11 cellular contexts compared by ENCODE assay signal in genomic region chr12:43278268-43278832, GRCh38.
DNase-seq lines count a peak whose midpoint lies in the region; ATAC-seq and TF ChIP-seq lines count a peak whose summit lies in the region.
"Had no signal": no experiment of that assay in that cellular context is flagged by ENCODE, and none has a peak within 500 bp of the region (broad histone marks: within the 10 kb centered on the region; RNA-seq: fewer than 3 reads in every experiment).

No MANE protein-coding gene starts in this region.

- peak; percentile 97 for ATAC-seq in GM18505 (IDR thresholded peaks at IDR 0.05; ENCODE audit: unreplicated experiment)
- ATAC-seq in GM21390 (IDR thresholded peaks at IDR 0.05; ENCODE audit: unreplicated experiment): peak; percentile 92
- ATAC-seq in HG03103 (IDR thresholded peaks at IDR 0.05; ENCODE audit: low read depth, unreplicated experiment): peak; percentile 91
- ATAC-seq in PC-3: peak; percentile 12

- DNase-seq in PC-3: peak; percentile 49
- DNase-seq in pons (ENCODE audit: low spot score): no peak
- no peak for DNase-seq in NCI-H345 (lab: John Stamatoyannopoulos, UW)
- DNase-seq in hippocampal formation (lab: John Stamatoyannopoulos, UW): no peak
- DNase-seq in cardiac septum (ENCODE audit: low spot score): no peak
- DNase-seq: NCI-H510A, upper lobe of left lung had no signal

- H3K27me3 ChIP-seq in PC-3 (ENCODE audit: low read length): no peaks in the 10 kb centered on the region
- H3K27me3 ChIP-seq: upper lobe of left lung had no signal

- peaks cover 4% of the 10 kb centered on the region for H3F3A ChIP-seq in PC-3 (ENCODE audit: low read length, unreplicated experiment)

- no peaks in the 10 kb centered on the region for H3K36me3 ChIP-seq in PC-3 (ENCODE audit: low read depth, low read length)
- H3K36me3 ChIP-seq: upper lobe of left lung had no signal

- H3K4me1 ChIP-seq in PC-3 (ENCODE audit: insufficient read depth, low read length): peaks cover 34% of the 10 kb centered on the region

- peak overlapping the region; percentile 25 for H2AFZ ChIP-seq in PC-3 (ENCODE audit: low read length)

- H3K9me2 ChIP-seq in PC-3 (replicated peaks; ENCODE audit: low read length): no peaks in the 10 kb centered on the region

- peak overlapping the region; percentile 56 for H3K9ac ChIP-seq in PC-3 (ENCODE audit: low read length)

- peak overlapping the region; percentile 52 for H3K4me3 ChIP-seq in PC-3 (ENCODE audit: low read length)
- H3K4me3 ChIP-seq: upper lobe of left lung had no signal

- H4K20me1 ChIP-seq in PC-3 (ENCODE audit: low read length): no peaks in the 10 kb centered on the region

- no peak for TF ChIP-seq POLR2A in GM18505 (IDR thresholded peaks at IDR 0.05; ENCODE audit: borderline replicate concordance, extremely low read depth, insufficient read depth, insufficient read length)

- H3K4me2 ChIP-seq in PC-3 (ENCODE audit: low read length): peak overlapping the region; percentile 76

- intact Hi-C loops in PC-3 (cut with micrococcal nuclease): loop anchor here (5.0 to 10.0 kb wide), 4 partner anchors 66 to 481 kb away; no protein-coding TSS in a partner anchor
- intact Hi-C loops in cardiac septum (cut with DNase I): no loop called here

- no TSS peak for BruUV-seq in PC-3 (replicated peaks; lab: Mats Ljungman, UMichigan)

- CTCF ChIA-PET in PC-3 (lab: Charles Lee): interaction anchor here (0.6 to 1.3 kb wide), 4 partner anchors 108 to 796 kb away, joined by 3 to 7 read pairs (median 3); no protein-coding TSS in a partner anchor

- no peak for TF ChIP-seq CTCF in PC-3 (conservative IDR thresholded peaks at IDR 0.05; ENCODE audit: low read depth, low read length)

- POLR2A ChIA-PET in PC-3 (lab: Charles Lee; ENCODE audit: unreplicated experiment): interaction anchor here (0.7 kb wide), 2 partner anchors 185 to 795 kb away, joined by 4 to 12 read pairs; no protein-coding TSS in a partner anchor

- peak overlapping the region; percentile 91 for H3K27ac ChIP-seq in PC-3 (ENCODE audit: low read length)
- H3K27ac ChIP-seq: VCaP had no signal

- H3K9me3 ChIP-seq in PC-3 (ENCODE audit: low read length): no peaks in the 10 kb centered on the region
- H3K9me3 ChIP-seq: upper lobe of left lung had no signal

- no peaks in the 10 kb centered on the region for H3K79me2 ChIP-seq in PC-3 (ENCODE audit: low read length)

Comparison
In these comparisons a context has a peak if more than half of its experiments do, and no peak if none do; other contexts are left out.
1. ATAC-seq: peak in every context shown above with its lines; median percentile 97 in GM18505; 92 in GM21390; 91 in HG03103; 12 in PC-3.